1 cellular context compared by ENCODE assay signal in the genomic region with DNA sequence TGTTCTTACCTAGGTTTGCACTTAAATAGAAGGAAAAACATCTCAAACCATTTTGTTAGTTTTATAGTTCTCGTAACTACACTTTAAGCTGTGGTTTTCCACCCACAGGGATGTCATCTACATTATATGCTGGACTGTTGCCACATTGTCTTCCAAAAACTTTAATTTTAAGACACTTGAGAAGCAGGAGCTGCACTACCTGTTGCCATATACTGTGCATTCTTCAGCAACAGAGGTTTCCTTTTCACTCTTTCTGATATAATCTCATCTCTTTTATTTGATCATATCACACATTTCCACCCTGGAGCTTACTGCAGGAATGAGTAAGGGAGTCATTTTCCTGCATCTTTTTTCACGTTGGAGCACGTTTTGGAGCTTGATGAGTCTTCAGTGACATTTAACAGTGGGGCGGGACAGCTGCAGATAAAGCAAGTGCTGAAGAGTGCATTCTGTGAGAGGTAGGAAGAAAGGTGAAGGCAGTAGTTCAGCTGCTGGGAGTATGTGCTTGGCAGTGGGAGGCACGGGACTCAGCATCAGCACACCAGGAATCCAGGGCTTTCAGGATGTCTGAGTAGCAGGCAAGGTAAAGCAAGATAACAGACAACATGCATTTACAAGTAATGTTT.
TF ChIP-seq lines count a peak whose summit lies in the region.

No MANE protein-coding gene starts in this region.

TF ChIP-seq in GM12878, 131 proteins besides CTCF, POLR2A, EP300 and RAD21:
- TF ChIP-seq FOXM1 (IDR thresholded peaks at IDR 0.05; ENCODE audit: low read depth, low read length) (no peak), EZH2 (IDR thresholded peaks at IDR 0.05; ENCODE audit: borderline replicate concordance, control insufficient read depth, low read depth, low read length) (no peak), POLR2AphosphoS5 (IDR thresholded peaks at IDR 0.05; ENCODE audit: low read length) (no peak), SRF (IDR thresholded peaks at IDR 0.05; ENCODE audit: low read depth in 2 of 2, low read length in 2 of 2) (no peak), HDAC6 (IDR thresholded peaks at IDR 0.05; ENCODE audit: unreplicated experiment) (no peak)
